ENCODE assay signal across 9 cellular contexts in genomic region chr2:85852979-85853498, GRCh38. TPM values are rescaled to one million over a fixed set of nuclear protein-coding genes. Genes with fewer than 3 reads are reported as not detected.
DNase-seq lines count a peak whose midpoint lies in the region; ATAC-seq and TF ChIP-seq lines count a peak whose summit lies in the region.
"Had no signal": no experiment of that assay in that cellular context is flagged by ENCODE, and none has a peak within 500 bp of the region (broad histone marks: within the 10 kb centered on the region; RNA-seq: fewer than 3 reads in every experiment).

No MANE protein-coding gene starts in this region.

- peak; percentile 78 for ATAC-seq in GM21528 (IDR thresholded peaks at IDR 0.05; ENCODE audit: low FRiP score, unreplicated experiment)
- ATAC-seq: body of pancreas had no signal

- intact Hi-C loops in thyroid gland (cut with DNase I): no loop called here

- peaks cover 25 to 32% of the 10 kb centered on the region in 2 donors for H3K36me3 ChIP-seq in thyroid gland

- H3K9me3 ChIP-seq in mononuclear cell (ENCODE audit: low read depth, low read length) (no peaks in the 10 kb centered on the region), thyroid gland (no peaks in the 10 kb centered on the region)
- H3K9me3 ChIP-seq: body of pancreas had no signal

- no peak for TF ChIP-seq CTCF in thyroid gland (IDR thresholded peaks at IDR 0.05)

- H3K27me3 ChIP-seq in mononuclear cell (ENCODE audit: insufficient read depth, low read length) (no peaks in the 10 kb centered on the region), thyroid gland (no peaks in the 10 kb centered on the region)
- H3K27me3 ChIP-seq: body of pancreas had no signal

- peaks cover 54% of the 10 kb centered on the region for H3K4me1 ChIP-seq in mononuclear cell (ENCODE audit: insufficient read depth, low read length)
- peaks cover 4 to 15% of the 10 kb centered on the region in 2 donors for H3K4me1 ChIP-seq in thyroid gland
- H3K4me1 ChIP-seq: body of pancreas had no signal

- DNase-seq in CD1c-positive myeloid dendritic cell (ENCODE audit: extremely low spot score) (peak; percentile 50), NAMALWA (ENCODE audit: low spot score) (peak; percentile 49), thyroid gland (peak; percentile 18 to 27), NCI-H526 (lab: John Stamatoyannopoulos, UW) (no peak), NCI-H128 (lab: John Stamatoyannopoulos, UW; ENCODE audit: unreplicated experiment) (no peak)
- DNase-seq in activated gamma-delta T cell treated with anti-CD3 and anti-CD28 coated beads, Interleukin-2, amount 50 U/mL, for 16 hours (ENCODE audit: low read depth): peak; percentile 49

- 81 to 83% methylated on average over 11 of the region's 11 CpGs for WGBS in thyroid gland, 2 donors

- no peak for TF ChIP-seq POLR2A in thyroid gland (IDR thresholded peaks at IDR 0.05)

- H3K4me3 ChIP-seq in mononuclear cell (ENCODE audit: low read length) (peak overlapping the region; percentile 10), thyroid gland (replicated peaks in 1 of 3) (no peak overlapping the region)
- H3K4me3 ChIP-seq: body of pancreas had no signal

- peak overlapping the region; percentile 20 to 68 (median 42) for H3K27ac ChIP-seq in thyroid gland

RNA-seq across cellular contexts. Expression of gene ST3GAL5, which starts 35.8 kb away (rescaled TPM):
- 54.7 TPM for total RNA-seq in mononuclear cell
- 100 to 1,000 TPM; 139 to 199 (median 156) TPM for total RNA-seq in thyroid gland

Comparison
In these comparisons a context has a peak if more than half of its experiments do, and no peak if none do; other contexts are left out.
1. DNase-seq: peak in CD1c-positive myeloid dendritic cell (single experiment), NAMALWA (single experiment), activated gamma-delta T cell treated with anti-CD3 and anti-CD28 coated beads, Interleukin-2, amount 50 U/mL, for 16 hours (single experiment) and thyroid gland (2 of 2); none in NCI-H526 (0 of 2) and NCI-H128 (single experiment).